In genomic region chr5:29983528-29984152, GRCh38 we compare ENCODE assay signal across 22 cellular contexts.
A peak's percentile ranks its signal among the peaks of the same experiment; 100 is the strongest.
DNase-seq lines count a peak whose midpoint lies in the region; ATAC-seq, FAIRE-seq and TF ChIP-seq lines count a peak whose summit lies in the region.
"Had no signal": no experiment of that assay in that cellular context is flagged by ENCODE, and none has a peak within 500 bp of the region (broad histone marks: within the 10 kb centered on the region; RNA-seq: fewer than 3 reads in every experiment).

No MANE protein-coding gene starts in this region.

- CTCF ChIA-PET in K562 (lab: Yijun Ruan, JAX; ENCODE audit: low intra/inter-chr PET ratio), result no interaction called here
- CTCF ChIA-PET in PC-3 (lab: Charles Lee), result no interaction called here

- no peaks in the 10 kb centered on the region for H3K9me1 ChIP-seq in K562 (ENCODE audit: control insufficient read depth, insufficient read depth, low read length)

- H2AFZ ChIP-seq in K562 (ENCODE audit: low read depth, low read length) (peak overlapping the region; percentile 29), neural cell (ENCODE audit: low read depth, low read length) (no peak overlapping the region), PC-3 (ENCODE audit: low read length) (no peak overlapping the region)
- H2AFZ ChIP-seq: GM23248 had no signal

- H3K79me2 ChIP-seq in K562 (ENCODE audit: control insufficient read depth, insufficient read depth, low read length) (no peaks in the 10 kb centered on the region), neural cell (replicated peaks; ENCODE audit: insufficient read depth, low read length) (no peaks in the 10 kb centered on the region), PC-3 (ENCODE audit: low read length) (no peaks in the 10 kb centered on the region)

- in situ Hi-C loops in K562 (cut with MboI), result no loop called here

- TF ChIP-seq RAD21 in K562 (CRISPR knock-in tag; conservative IDR thresholded peaks at IDR 0.05 in 1 of 2, IDR thresholded peaks at IDR 0.05 in 1 of 2) (no peak), neural cell (conservative IDR thresholded peaks at IDR 0.05) (no peak)

- ATAC-seq in K562 (peak; percentile 46), PC-3 (no peak)
- ATAC-seq: CD8-positive, alpha-beta T cell; HepG2 had no signal

- intact Hi-C loops in K562 (cut with micrococcal nuclease), result loop anchor here (2.0 kb wide), 1 partner anchor 23 kb away; no protein-coding TSS in a partner anchor
- intact Hi-C loops in PC-3 (cut with micrococcal nuclease), result no loop called here

- no peak for TF ChIP-seq CTCF in K562 (IDR thresholded peaks at IDR 0.05 in 2 of 3, conservative IDR thresholded peaks at IDR 0.05 in 1 of 3; ENCODE audit: insufficient read depth in 2 of 3, low read depth in 1 of 3, low read length in 3 of 3)
- TF ChIP-seq CTCF in neural cell (IDR thresholded peaks at IDR 0.05; ENCODE audit: poor library complexity, severe bottlenecking), result no peak
- no peak for TF ChIP-seq CTCF in PC-3 (conservative IDR thresholded peaks at IDR 0.05; ENCODE audit: low read depth, low read length)

- no TSS peak for BruUV-seq in K562 (replicated peaks; lab: Mats Ljungman, UMichigan)
- no TSS peak for BruUV-seq in PC-3 (replicated peaks; lab: Mats Ljungman, UMichigan)

- no peak for TF ChIP-seq EP300 in K562 (IDR thresholded peaks at IDR 0.05; ENCODE audit: low read length)
- no peak for TF ChIP-seq EP300 in neural cell (conservative IDR thresholded peaks at IDR 0.05; ENCODE audit: poor library complexity, severe bottlenecking)

- peak overlapping the region; percentile 51; the same call in 2 of the 3 replicates for H3K27ac ChIP-seq in K562 (ENCODE audit: extremely low read depth, low read depth, low read length)
- peak overlapping the region; percentile 32 for H3K27ac ChIP-seq in neural cell (ENCODE audit: low read length)
- no peak overlapping the region for H3K27ac ChIP-seq in PC-3 (ENCODE audit: low read length)
- H3K27ac ChIP-seq: GM23248 had no signal

- POLR2A ChIA-PET in K562 (lab: Yijun Ruan, JAX) (interaction anchor here (1.5 kb wide), 1 partner anchor 8 kb away, joined by 5 read pairs; no protein-coding TSS in a partner anchor), PC-3 (lab: Charles Lee; ENCODE audit: unreplicated experiment) (no interaction called here)

- H3K9ac ChIP-seq in K562 (ENCODE audit: insufficient read depth in 1 of 2, low read depth in 2 of 2, low read length in 2 of 2) (peak overlapping the region in 1 of 2 experiments; percentile 11; a peak in 1 of 4 replicates), neural cell (ENCODE audit: low read length) (no peak overlapping the region), PC-3 (ENCODE audit: low read length) (no peak overlapping the region)
- H3K9ac ChIP-seq: GM23248 had no signal

- no peak overlapping the region for H3K4me2 ChIP-seq in K562 (ENCODE audit: insufficient read depth, low read length)
- H3K4me2 ChIP-seq in neural cell (ENCODE audit: low read length), result no peak overlapping the region
- H3K4me2 ChIP-seq in PC-3 (ENCODE audit: low read length), result no peak overlapping the region

- H3F3A ChIP-seq in neural cell (ENCODE audit: insufficient read depth, low read length, poor library complexity, severe bottlenecking) (no peaks in the 10 kb centered on the region), PC-3 (ENCODE audit: low read length, unreplicated experiment) (no peaks in the 10 kb centered on the region)

- no peaks in the 10 kb centered on the region for H4K20me1 ChIP-seq in K562 (replicated peaks; ENCODE audit: control insufficient read depth, insufficient read depth, low read length)
- no peaks in the 10 kb centered on the region for H4K20me1 ChIP-seq in neural cell (ENCODE audit: insufficient read depth)
- no peaks in the 10 kb centered on the region for H4K20me1 ChIP-seq in PC-3 (ENCODE audit: low read length)

- H3K4me3 ChIP-seq in K562 (no peak overlapping the region), neural cell (ENCODE audit: low read length) (no peak overlapping the region), PC-3 (ENCODE audit: low read length) (no peak overlapping the region)
- H3K4me3 ChIP-seq: GM23248, HAP-1 had no signal

- FAIRE-seq in K562 (lab: Jason Lieb, UNC), result no peak
- FAIRE-seq: D721Med, G401.6, GM12891, HepG2, HTR-8/SVneo had no signal

- TF ChIP-seq POLR2A in K562 (conservative IDR thresholded peaks at IDR 0.05), result no peak

- DNase-seq in NCI-H748 (lab: John Stamatoyannopoulos, UW; ENCODE audit: unreplicated experiment), result peak; percentile 73
- DNase-seq in NCI-H748 treated with DMSO at 0.1 percent for 48 hours (lab: John Stamatoyannopoulos, UW), result no peak
- DNase-seq in K562 (ENCODE audit: extremely low read depth in 1 of 4, low spot score in 3 of 4), result no peak
- no peak for DNase-seq in SHP77 (lab: John Stamatoyannopoulos, UW)
- no peak for DNase-seq in AML-193 (lab: John Stamatoyannopoulos, UW)
- DNase-seq in PC-3, result no peak
- DNase-seq: 8988T; ACHN; C1 segment of cervical spinal cord; CD8-positive, alpha-beta T cell; COR-L47; DMS153; DMS79 treated with DMSO at 0.1 percent for 48 hours; EL; GM23248 had no signal

- no peaks in the 10 kb centered on the region for H3K9me2 ChIP-seq in neural cell (ENCODE audit: insufficient read depth, low read length)
- H3K9me2 ChIP-seq in PC-3 (replicated peaks; ENCODE audit: low read length), result no peaks in the 10 kb centered on the region

- H3K27me3 ChIP-seq in K562 (ENCODE audit: control insufficient read depth in 2 of 2, insufficient read depth in 2 of 2, low read length in 2 of 2) (no peaks in the 10 kb centered on the region), neural cell (ENCODE audit: insufficient read depth, low read depth, low read length) (no peaks in the 10 kb centered on the region), PC-3 (ENCODE audit: low read length) (no peaks in the 10 kb centered on the region)

- H3K9me3 ChIP-seq in K562 (replicated peaks; ENCODE audit: control insufficient read depth, insufficient read depth, low read depth, low read length) (no peaks in the 10 kb centered on the region), neural cell (ENCODE audit: low read length) (no peaks in the 10 kb centered on the region), PC-3 (ENCODE audit: low read length) (no peaks in the 10 kb centered on the region)
- H3K9me3 ChIP-seq: HAP-1 had no signal

- H3K36me3 ChIP-seq in K562 (ENCODE audit: control insufficient read depth, insufficient read depth, low read length), result no peaks in the 10 kb centered on the region
- H3K36me3 ChIP-seq in neural cell (ENCODE audit: insufficient read depth, low read length), result no peaks in the 10 kb centered on the region
- H3K36me3 ChIP-seq in PC-3 (ENCODE audit: low read depth, low read length), result no peaks in the 10 kb centered on the region
- H3K36me3 ChIP-seq: HAP-1 had no signal

- H3K4me1 ChIP-seq in K562 (replicated peaks in 1 of 2; ENCODE audit: control insufficient read depth in 2 of 2, insufficient read depth in 2 of 2, low read length in 2 of 2), result peaks cover 0 to 11% of the 10 kb centered on the region in 2 experiments; a peak in 1 of 5 replicates
- no peaks in the 10 kb centered on the region for H3K4me1 ChIP-seq in PC-3 (ENCODE audit: insufficient read depth, low read length)
- H3K4me1 ChIP-seq: HAP-1 had no signal

TF ChIP-seq in K562, 482 proteins besides CTCF, POLR2A, EP300 and RAD21 (continues in another document):
- TF ChIP-seq RBM39 (optimal IDR thresholded peaks at IDR 0.05; ENCODE audit: low read depth, low read length) (no peak), POLR2AphosphoS5 (IDR thresholded peaks at IDR 0.05; ENCODE audit: control insufficient read depth, insufficient read depth, low read depth, low read length) (no peak), ELF4 (CRISPR knock-in tag; IDR thresholded peaks at IDR 0.05) (no peak), ZNF75A (CRISPR knock-in tag; IDR thresholded peaks at IDR 0.05) (no peak), CBX5 (IDR thresholded peaks at IDR 0.05; ENCODE audit: borderline replicate concordance, low read depth) (no peak), NFRKB (IDR thresholded peaks at IDR 0.05; ENCODE audit: low read depth) (peak; percentile 77), ZSCAN29 (IDR thresholded peaks at IDR 0.05) (no peak), CXXC5 (CRISPR knock-in tag; IDR thresholded peaks at IDR 0.05) (no peak), SMAD4 (CRISPR knock-in tag; conservative IDR thresholded peaks at IDR 0.05) (no peak), MEF2D (tag; conservative IDR thresholded peaks at IDR 0.05; ENCODE audit: low read depth) (peak; percentile 57; the same call in 1 of the 2 replicates), RBM17 (IDR thresholded peaks at IDR 0.05; ENCODE audit: borderline replicate concordance, low read depth, low read length) (no peak), NFE2L1 (tag; IDR thresholded peaks at IDR 0.05; ENCODE audit: borderline replicate concordance, low read depth) (no peak), LEF1 (IDR thresholded peaks at IDR 0.05) (peak; percentile 54; the same call in 1 of the 2 replicates), BMI1 (IDR thresholded peaks at IDR 0.05; ENCODE audit: low read length) (no peak), NBN (IDR thresholded peaks at IDR 0.05; ENCODE audit: low read depth) (peak; percentile 45; the same call in 1 of the 2 replicates), ZNF551 (CRISPR knock-in tag; IDR thresholded peaks at IDR 0.05) (no peak)

TF ChIP-seq in neural cell, 6 proteins besides CTCF, POLR2A, EP300 and RAD21 (continues in another document):
- TF ChIP-seq POLR2AphosphoS5 (IDR thresholded peaks at IDR 0.05), result no peak
- no peak for TF ChIP-seq REST (IDR thresholded peaks at IDR 0.05; ENCODE audit: borderline replicate concordance)
- no peak for TF ChIP-seq SMC3 (conservative IDR thresholded peaks at IDR 0.05; ENCODE audit: poor library complexity)
